In genomic region chr3:85801955-85802354, GRCh38 we compare ENCODE assay signal across 9 cellular contexts.
DNase-seq lines count a peak whose midpoint lies in the region; ATAC-seq and TF ChIP-seq lines count a peak whose summit lies in the region.
"Had no signal": no experiment of that assay in that cellular context is flagged by ENCODE, and none has a peak within 500 bp of the region (broad histone marks: within the 10 kb centered on the region; RNA-seq: fewer than 3 reads in every experiment).

No MANE protein-coding gene starts in this region.

- H3K27me3 ChIP-seq in BE2C, result no peaks in the 10 kb centered on the region

- peak; percentile 21 for DNase-seq in BE2C
- DNase-seq in HT-29 (ENCODE audit: low spot score), result peak; percentile 20
- DNase-seq in RKO (ENCODE audit: low spot score), result peak; percentile 40
- peak; percentile 40 for DNase-seq in glomerular visceral epithelial cell (ENCODE audit: extremely low spot score)
- DNase-seq in GM13977 (ENCODE audit: low spot score), result no peak
- DNase-seq: activated gamma-delta T cell had no signal

- in situ Hi-C loops in GM13977 (cut with MboI; ENCODE audit: low pct_unique_long_range_greater_than_20kb, low sequenced_read_pairs, unreplicated experiment), result no loop called here

- H3K4me1 ChIP-seq in BE2C, result no peaks in the 10 kb centered on the region; the same call in 1 of the 2 replicates

- TF ChIP-seq CTCF in BE2C (IDR thresholded peaks at IDR 0.05; ENCODE audit: low read depth, low read length) (peak; percentile 75), GM13977 (IDR thresholded peaks at IDR 0.05; ENCODE audit: extremely low read depth, insufficient read depth, missing control alignments) (no peak)

- no peak overlapping the region for H3K4me3 ChIP-seq in BE2C (ENCODE audit: low read depth, low read length)

- no peaks in the 10 kb centered on the region for H3K36me3 ChIP-seq in BE2C

- ATAC-seq in GM21515 (IDR thresholded peaks at IDR 0.05; ENCODE audit: unreplicated experiment) (no peak), GM21360 (IDR thresholded peaks at IDR 0.05; ENCODE audit: unreplicated experiment) (no peak), GM21825 (IDR thresholded peaks at IDR 0.05; ENCODE audit: unreplicated experiment) (no peak)

- H3K9me3 ChIP-seq in BE2C, result no peaks in the 10 kb centered on the region
